8 cellular contexts compared by ENCODE assay signal in genomic region chr7:24462117-24462516, GRCh38.
"Had no signal": no experiment of that assay in that cellular context is flagged by ENCODE, and none has a peak within 500 bp of the region (broad histone marks: within the 10 kb centered on the region; RNA-seq: fewer than 3 reads in every experiment).

No MANE protein-coding gene starts in this region.

- DNase-seq: GM23248, GOT3, H7, HFFc6, KG1 had no signal

- H3K36me3 ChIP-seq: HAP-1 had no signal

- ATAC-seq: HCT116 had no signal

- H3K4me1 Mint-ChIP-seq: IgD-negative memory B cell had no signal

- H2AFZ ChIP-seq: GM23248 had no signal

- H3K4me1 ChIP-seq: HAP-1 had no signal

- H3K27ac ChIP-seq: GM23248 had no signal

- H3K9ac ChIP-seq: GM23248 had no signal

- H3K4me3 ChIP-seq: GM23248, HAP-1 had no signal

- H3K9me3 Mint-ChIP-seq: HFFc6, IgD-negative memory B cell had no signal

- H3K4me3 Mint-ChIP-seq: HFFc6, IgD-negative memory B cell had no signal

- H3K9me3 ChIP-seq: HAP-1 had no signal

- H3K36me3 Mint-ChIP-seq: IgD-negative memory B cell had no signal

- H3K27ac Mint-ChIP-seq: HFFc6, IgD-negative memory B cell had no signal
